Comparison of ENCODE assay signal across 14 cellular contexts in genomic region chr5:67643531-67643930, GRCh38.
DNase-seq lines count a peak whose midpoint lies in the region; ATAC-seq and TF ChIP-seq lines count a peak whose summit lies in the region.
"Had no signal": no experiment of that assay in that cellular context is flagged by ENCODE, and none has a peak within 500 bp of the region (broad histone marks: within the 10 kb centered on the region; RNA-seq: fewer than 3 reads in every experiment).

No MANE protein-coding gene starts in this region.

- no peak for TF ChIP-seq CTCF in AG04449 (IDR thresholded peaks at IDR 0.05; ENCODE audit: insufficient read depth, low read length, missing control alignments)
- no peak for TF ChIP-seq CTCF in retinal pigment epithelial cell (conservative IDR thresholded peaks at IDR 0.05; ENCODE audit: low read depth, low read length)

- POLR2A ChIA-PET in AG04449 (lab: Yijun Ruan, JAX): no interaction called here

- H3K4me3 ChIP-seq in AG04449 (ENCODE audit: low read depth, low read length): no peak overlapping the region
- no peak overlapping the region for H3K4me3 ChIP-seq in retinal pigment epithelial cell (ENCODE audit: low read length)
- H3K4me3 ChIP-seq: GM23338 had no signal

- ATAC-seq in GM19467 (IDR thresholded peaks at IDR 0.05; ENCODE audit: unreplicated experiment): no peak
- no peak for ATAC-seq in HG03565 (IDR thresholded peaks at IDR 0.05; ENCODE audit: unreplicated experiment)
- no peak for ATAC-seq in HG02973 (IDR thresholded peaks at IDR 0.05; ENCODE audit: unreplicated experiment)
- ATAC-seq: CD8-positive, alpha-beta T cell; GM23338 had no signal

- CTCF ChIA-PET in AG04449 (lab: Yijun Ruan, JAX): no interaction called here

- peak; percentile 10 for DNase-seq in AG04449 (ENCODE audit: low read depth, low spot score)
- peak; percentile 81 for DNase-seq in HCEC 1CT
- DNase-seq in dedifferentiated amniotic fluid mesenchymal stem cell (ENCODE audit: extremely low spot score): peak; percentile 22
- DNase-seq in retinal pigment epithelial cell (ENCODE audit: low read depth): peak; percentile 62
- DNase-seq: 8988T; BE2C; CD8-positive, alpha-beta T cell; COR-L47; DND-41; H7 had no signal

Comparison
In these comparisons a context has a peak if more than half of its experiments do, and no peak if none do; other contexts are left out.
1. DNase-seq: peak in every context shown above with its lines; median percentile 81 in HCEC 1CT; 62 in retinal pigment epithelial cell; 22 in dedifferentiated amniotic fluid mesenchymal stem cell; 10 in AG04449.